In genomic region chr1:41663671-41664400, GRCh38 we compare ENCODE assay signal across 11 cellular contexts.
DNase-seq lines count a peak whose midpoint lies in the region; ATAC-seq and TF ChIP-seq lines count a peak whose summit lies in the region.
"Had no signal": no experiment of that assay in that cellular context is flagged by ENCODE, and none has a peak within 500 bp of the region (broad histone marks: within the 10 kb centered on the region; RNA-seq: fewer than 3 reads in every experiment).

No MANE protein-coding gene starts in this region.

- ATAC-seq in gastroesophageal sphincter, result no peak
- no peak for ATAC-seq in stimulated activated naive B cell treated with anti-CD40 and anti-IgM and Interleukin-4, amounts not matched to agents 10 μg/mL and 1 μg/mL and 100 μg/mL, for 72 hours (replicated peaks)
- no peak for ATAC-seq in GM19452 (IDR thresholded peaks at IDR 0.05; ENCODE audit: unreplicated experiment)
- ATAC-seq in GM21447 (IDR thresholded peaks at IDR 0.05; ENCODE audit: unreplicated experiment), result no peak

- H3K9me3 ChIP-seq in SJSA1 (replicated peaks) (no peaks in the 10 kb centered on the region), gastroesophageal sphincter (no peaks in the 10 kb centered on the region)

- H3K9me3 Mint-ChIP-seq in T-helper 1 cell treated with Interleukin-12 subunit alpha and Interleukin-12 subunit beta and Interleukin-4 antibody, amounts not matched to agents 30 μg/mL and 1 μg/mL, for 36 hours, result no peaks in the 10 kb centered on the region
- no peaks in the 10 kb centered on the region for H3K9me3 Mint-ChIP-seq in stimulated activated naive B cell treated with anti-CD40 and anti-IgM and Interleukin-4, amounts not matched to agents 10 μg/mL and 1 μg/mL and 100 μg/mL, for 72 hours

- peak overlapping the region; percentile 25 for H3K4me3 Mint-ChIP-seq in T-helper 1 cell treated with Interleukin-12 subunit alpha and Interleukin-12 subunit beta and Interleukin-4 antibody, amounts not matched to agents 30 μg/mL and 1 μg/mL, for 36 hours
- peak overlapping the region; percentile 40 to 43 for H3K4me3 Mint-ChIP-seq in stimulated activated naive B cell treated with anti-CD40 and anti-IgM and Interleukin-4, amounts not matched to agents 10 μg/mL and 1 μg/mL and 100 μg/mL, for 72 hours

- H3K27me3 ChIP-seq in SJSA1 (replicated peaks) (no peaks in the 10 kb centered on the region), gastroesophageal sphincter (no peaks in the 10 kb centered on the region)

- H3K27me3 Mint-ChIP-seq in T-helper 1 cell treated with Interleukin-12 subunit alpha and Interleukin-12 subunit beta and Interleukin-4 antibody, amounts not matched to agents 30 μg/mL and 1 μg/mL, for 36 hours (ENCODE audit: low read depth), result no peaks in the 10 kb centered on the region
- H3K27me3 Mint-ChIP-seq in stimulated activated naive B cell treated with anti-CD40 and anti-IgM and Interleukin-4, amounts not matched to agents 10 μg/mL and 1 μg/mL and 100 μg/mL, for 72 hours, result no peaks in the 10 kb centered on the region

- peaks cover 13% of the 10 kb centered on the region for H3K36me3 Mint-ChIP-seq in T-helper 1 cell treated with Interleukin-12 subunit alpha and Interleukin-12 subunit beta and Interleukin-4 antibody, amounts not matched to agents 30 μg/mL and 1 μg/mL, for 36 hours (ENCODE audit: low read depth)
- H3K36me3 Mint-ChIP-seq in stimulated activated naive B cell treated with anti-CD40 and anti-IgM and Interleukin-4, amounts not matched to agents 10 μg/mL and 1 μg/mL and 100 μg/mL, for 72 hours, result peaks cover 12 to 23% of the 10 kb centered on the region in 2 donors

- TF ChIP-seq POLR2A in gastroesophageal sphincter (IDR thresholded peaks at IDR 0.05), result no peak

- H3K4me1 Mint-ChIP-seq in T-helper 1 cell treated with Interleukin-12 subunit alpha and Interleukin-12 subunit beta and Interleukin-4 antibody, amounts not matched to agents 30 μg/mL and 1 μg/mL, for 36 hours (ENCODE audit: low read depth), result peaks cover 79% of the 10 kb centered on the region
- peaks cover 63 to 88% of the 10 kb centered on the region in 2 donors for H3K4me1 Mint-ChIP-seq in stimulated activated naive B cell treated with anti-CD40 and anti-IgM and Interleukin-4, amounts not matched to agents 10 μg/mL and 1 μg/mL and 100 μg/mL, for 72 hours

- peak overlapping the region; percentile 75 for H3K27ac Mint-ChIP-seq in T-helper 1 cell treated with Interleukin-12 subunit alpha and Interleukin-12 subunit beta and Interleukin-4 antibody, amounts not matched to agents 30 μg/mL and 1 μg/mL, for 36 hours
- peak overlapping the region; percentile 68 for H3K27ac Mint-ChIP-seq in stimulated activated naive B cell treated with anti-CD40 and anti-IgM and Interleukin-4, amounts not matched to agents 10 μg/mL and 1 μg/mL and 100 μg/mL, for 72 hours

- no peak for TF ChIP-seq EP300 in gastroesophageal sphincter (IDR thresholded peaks at IDR 0.05)

- H3K36me3 ChIP-seq in SJSA1 (peaks cover 4% of the 10 kb centered on the region), gastroesophageal sphincter (no peaks in the 10 kb centered on the region)

- no peak for TF ChIP-seq CTCF in gastroesophageal sphincter (IDR thresholded peaks at IDR 0.05)

- H3K4me1 ChIP-seq in SJSA1 (replicated peaks), result peaks cover 48% of the 10 kb centered on the region
- peaks cover 3 to 33% (median 19%) of the 10 kb centered on the region in 3 donors for H3K4me1 ChIP-seq in gastroesophageal sphincter

- no peak overlapping the region for H3K4me3 ChIP-seq in SJSA1
- H3K4me3 ChIP-seq in gastroesophageal sphincter, result no peak overlapping the region

- peak overlapping the region; percentile 99 for H3K27ac ChIP-seq in SJSA1
- peak overlapping the region in 3 of 4 donors; percentile 89 to 95 (median 91) for H3K27ac ChIP-seq in gastroesophageal sphincter

- DNase-seq in T-helper 1 cell (no peak), SJSA1 (ENCODE audit: low read depth in 1 of 2, low spot score in 2 of 2) (no peak), UCSD-AML1 (lab: John Stamatoyannopoulos, UW; ENCODE audit: unreplicated experiment) (no peak)
- DNase-seq in stimulated activated naive B cell treated with anti-CD40 and anti-IgM and Interleukin-4, amounts not matched to agents 10 μg/mL and 1 μg/mL and 100 μg/mL, for 72 hours, result no peak
- DNase-seq: MV-4-11; stimulated activated CD4-positive, alpha-beta T cell treated with anti-CD3 and anti-CD28 coated beads, Interleukin-12 subunit alpha, Interleukin-12 subunit beta, amount 100 ng/mL, for 4 hours; SW 1271 had no signal

- WGBS in gastroesophageal sphincter (ENCODE audit: low coverage in 1 of 2), 2 donors, result 97 to 98% methylated on average over 3 to 4 of the region's 5 CpGs
